In genomic region chr17:19746517-19746916, GRCh38 we compare ENCODE assay signal across 36 cellular contexts. TPM values are rescaled to one million over a fixed set of nuclear protein-coding genes. Genes with fewer than 3 reads are reported as not detected.
"Had no signal": no experiment of that assay in that cellular context is flagged by ENCODE, and none has a peak within 500 bp of the region (broad histone marks: within the 10 kb centered on the region; RNA-seq: fewer than 3 reads in every experiment).

No MANE protein-coding gene starts in this region.

- H3K9me3 Mint-ChIP-seq: activated naive CD8-positive, alpha-beta T cell treated with anti-CD3 and anti-CD28 coated beads for 36 hours; brain; effector memory CD8-positive, alpha-beta T cell; mesothelial cell of epicardium; naive thymus-derived CD4-positive, alpha-beta T cell had no signal

- H3K27ac Mint-ChIP-seq: activated CD4-positive, alpha-beta T cell treated with anti-CD3 and anti-CD28 coated beads for 36 hours; activated CD8-positive, alpha-beta memory T cell treated with anti-CD3 and anti-CD28 coated beads, Interleukin-2, amount 10 ng/mL, durations not matched to agents 7 days and 5 days; activated CD8-positive, alpha-beta T cell treated with anti-CD3 and anti-CD28 coated beads, Interleukin-2, amount 10 ng/mL, durations not matched to agents 7 days and 5 days; activated naive CD8-positive, alpha-beta T cell treated with anti-CD3 and anti-CD28 coated beads for 36 hours; effector memory CD8-positive, alpha-beta T cell; mesothelial cell of epicardium had no signal

- H3K27me3 ChIP-seq: adrenal gland, pancreas, uterus had no signal

- H3K4me3 ChIP-seq: adrenal gland, pancreas, prostate gland, uterus had no signal

- H3K27ac ChIP-seq: adrenal gland, pancreas, prostate gland, uterus had no signal

- H3K27me3 Mint-ChIP-seq: activated CD4-positive, alpha-beta T cell treated with anti-CD3 and anti-CD28 coated beads for 36 hours; activated naive CD8-positive, alpha-beta T cell treated with anti-CD3 and anti-CD28 coated beads for 36 hours had no signal

- ATAC-seq: activated CD4-positive, alpha-beta T cell treated with anti-CD3 and anti-CD28 coated beads for 36 hours; activated CD8-positive, alpha-beta memory T cell treated with anti-CD3 and anti-CD28 coated beads, Interleukin-2, amount 10 ng/mL, durations not matched to agents 7 days and 5 days; activated CD8-positive, alpha-beta T cell treated with anti-CD3 and anti-CD28 coated beads, Interleukin-2, amount 10 ng/mL, durations not matched to agents 7 days and 5 days; effector memory CD8-positive, alpha-beta T cell; left cardiac atrium; left ventricle myocardium superior; naive thymus-derived CD4-positive, alpha-beta T cell; pancreas; sciatic nerve had no signal

- H3K9me3 ChIP-seq: adrenal gland, pancreas, prostate gland, uterus had no signal

- DNase-seq: activated CD4-positive, alpha-beta T cell treated with anti-CD3 and anti-CD28 coated beads for 36 hours; activated CD4-positive, CD25-positive, alpha-beta regulatory T cell; activated CD8-positive, alpha-beta memory T cell treated with anti-CD3 and anti-CD28 coated beads, Interleukin-2, amount 10 ng/mL, durations not matched to agents 7 days and 5 days; activated CD8-positive, alpha-beta T cell treated with anti-CD3 and anti-CD28 coated beads, Interleukin-2, amount 10 ng/mL, durations not matched to agents 7 days and 5 days; activated naive CD4-positive, alpha-beta T cell; activated naive CD8-positive, alpha-beta T cell treated with anti-CD3 and anti-CD28 coated beads for 36 hours; activated T-cell treated with anti-CD3 and anti-CD28 coated beads, Interleukin-2, amount 50 U/mL, for 48 hours; adrenal gland; aorta; cortex of kidney; effector memory CD8-positive, alpha-beta T cell; erythroblast; foreskin fibroblast; head of caudate nucleus; hippocampal formation; left cardiac atrium; left ventricle myocardium superior; naive thymus-derived CD4-positive, alpha-beta T cell; nucleus accumbens; pancreas; retina; stimulated activated CD4-positive, alpha-beta T cell treated with anti-CD3 and anti-CD28 coated beads, Interleukin-12 subunit alpha, Interleukin-12 subunit beta, amount 100 ng/mL, for 4 hours; stimulated activated CD4-positive, alpha-beta T cell treated with anti-CD3 and anti-CD28 coated beads, Interleukin-4, amount 100 ng/mL, for 4 hours; stimulated activated CD8-positive, alpha-beta memory T cell treated with anti-CD3 and anti-CD28 coated beads, Interleukin-4, amount 100 ng/mL, for 48 hours; stimulated activated naive CD4-positive, alpha-beta T cell; trophoblast cell; uterus had no signal

- H3K36me3 ChIP-seq: adrenal gland, pancreas, prostate gland, uterus had no signal

- FAIRE-seq: keratinocyte, pancreas had no signal

- H3K4me3 Mint-ChIP-seq: activated CD4-positive, alpha-beta T cell treated with anti-CD3 and anti-CD28 coated beads for 36 hours; activated CD8-positive, alpha-beta memory T cell treated with anti-CD3 and anti-CD28 coated beads, Interleukin-2, amount 10 ng/mL, durations not matched to agents 7 days and 5 days; activated CD8-positive, alpha-beta T cell treated with anti-CD3 and anti-CD28 coated beads, Interleukin-2, amount 10 ng/mL, durations not matched to agents 7 days and 5 days; activated naive CD8-positive, alpha-beta T cell treated with anti-CD3 and anti-CD28 coated beads for 36 hours; brain; effector memory CD8-positive, alpha-beta T cell; mesothelial cell of epicardium had no signal

- H3K36me3 Mint-ChIP-seq: activated CD8-positive, alpha-beta memory T cell treated with anti-CD3 and anti-CD28 coated beads, Interleukin-2, amount 10 ng/mL, durations not matched to agents 7 days and 5 days; activated naive CD8-positive, alpha-beta T cell treated with anti-CD3 and anti-CD28 coated beads for 36 hours; brain; mesothelial cell of epicardium; naive thymus-derived CD4-positive, alpha-beta T cell had no signal

RNA-seq across cellular contexts. Expression of gene ALDH3A1, which starts 1.6 kb away (rescaled TPM):
- total RNA-seq: activated CD4-positive, alpha-beta T cell treated with anti-CD3 and anti-CD28 coated beads for 36 hours; activated CD8-positive, alpha-beta T cell treated with anti-CD3 and anti-CD28 coated beads, Interleukin-2, amount 10 ng/mL, durations not matched to agents 7 days and 5 days; chondrocyte; left ventricle myocardium superior; T-helper 1 cell treated with Interleukin-12 subunit alpha and Interleukin-12 subunit beta and Interleukin-4 antibody, amounts not matched to agents 30 ng/mL and 1 ng/mL, for 36 hours had no signal
- polyA plus RNA-seq: naive thymus-derived CD4-positive, alpha-beta T cell had no signal

RNA-seq across cellular contexts. Expression of gene SLC47A2, which starts 30.1 kb away (rescaled TPM):
- total RNA-seq: activated CD4-positive, alpha-beta T cell treated with anti-CD3 and anti-CD28 coated beads for 36 hours; activated CD8-positive, alpha-beta memory T cell treated with anti-CD3 and anti-CD28 coated beads, Interleukin-2, amount 10 ng/mL, durations not matched to agents 7 days and 5 days; activated CD8-positive, alpha-beta T cell treated with anti-CD3 and anti-CD28 coated beads, Interleukin-2, amount 10 ng/mL, durations not matched to agents 7 days and 5 days; activated naive CD8-positive, alpha-beta T cell treated with anti-CD3 and anti-CD28 coated beads for 36 hours; aorta; chondrocyte; left cardiac atrium; left ventricle myocardium superior; lung microvascular endothelial cell; mesothelial cell of epicardium; naive thymus-derived CD4-positive, alpha-beta T cell; pancreas; prostate gland; sciatic nerve; T-helper 1 cell treated with Interleukin-12 subunit alpha and Interleukin-12 subunit beta and Interleukin-4 antibody, amounts not matched to agents 30 ng/mL and 1 ng/mL, for 36 hours had no signal
- polyA plus RNA-seq: naive thymus-derived CD4-positive, alpha-beta T cell; neural cell; pancreas had no signal
